In the genomic region with DNA sequence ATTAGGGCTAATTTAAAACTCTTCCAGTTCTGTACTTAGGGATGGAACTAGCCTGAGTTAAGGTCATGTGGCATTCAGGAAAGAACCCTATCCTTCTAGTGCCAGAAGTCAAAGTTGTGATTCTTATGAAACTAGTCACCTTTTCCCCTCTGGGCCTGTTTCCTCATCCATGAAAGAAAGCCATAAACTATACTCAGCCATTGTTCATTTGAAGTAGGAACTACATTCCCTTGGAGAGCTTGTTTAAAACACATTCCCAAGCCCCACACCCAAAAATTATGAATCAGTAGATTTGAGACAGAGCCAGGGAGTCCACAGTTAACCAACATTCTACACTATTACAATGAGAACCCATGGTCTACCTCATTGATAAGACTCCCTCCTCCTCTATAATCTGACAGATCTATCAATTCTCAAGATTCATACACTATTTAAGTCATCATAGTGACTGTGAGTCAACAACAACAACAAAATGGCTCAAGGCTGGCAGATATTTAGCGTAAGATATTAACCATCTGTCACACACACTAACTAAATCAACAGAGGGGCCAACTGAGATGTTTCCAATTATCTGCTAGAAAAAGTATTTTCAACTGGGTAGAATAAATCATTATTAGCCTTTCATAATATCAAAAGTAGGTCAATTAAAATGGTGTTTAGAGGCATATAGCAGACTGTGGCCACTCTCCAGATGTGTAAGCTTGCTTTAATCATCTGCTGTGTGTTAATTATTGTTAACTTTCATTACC, we compare ENCODE assay signal across 11 cellular contexts.
A peak's percentile ranks its signal among the peaks of the same experiment; 100 is the strongest.
DNase-seq lines count a peak whose midpoint lies in the region; ATAC-seq, FAIRE-seq and TF ChIP-seq lines count a peak whose summit lies in the region.
"Had no signal": no experiment of that assay in that cellular context is flagged by ENCODE, and none has a peak within 500 bp of the region (broad histone marks: within the 10 kb centered on the region; RNA-seq: fewer than 3 reads in every experiment).

No MANE protein-coding gene starts in this region.

- no peak overlapping the region for H3K27ac Mint-ChIP-seq in activated naive CD8-positive, alpha-beta T cell treated with anti-CD3 and anti-CD28 coated beads, Interleukin-2, amount 50 U/mL, for 24 hours

- no peaks in the 10 kb centered on the region for H3K36me3 ChIP-seq in ascending aorta
- H3K36me3 ChIP-seq: neutrophil had no signal

- H3K27me3 Mint-ChIP-seq in activated naive CD8-positive, alpha-beta T cell treated with anti-CD3 and anti-CD28 coated beads, Interleukin-2, amount 50 U/mL, for 24 hours = no peaks in the 10 kb centered on the region

- intact Hi-C loops in ascending aorta (cut with DNase I) = no loop called here

- peak overlapping the region in 1 of 2 donors; percentile 16 for H3K27ac ChIP-seq in ascending aorta
- H3K27ac ChIP-seq: neutrophil, VCaP had no signal

- TF ChIP-seq CTCF in retinal pigment epithelial cell (conservative IDR thresholded peaks at IDR 0.05; ENCODE audit: low read depth, low read length) = no peak
- TF ChIP-seq CTCF in ascending aorta (IDR thresholded peaks at IDR 0.05) = no peak

- peaks cover 8% of the 10 kb centered on the region for H3K36me3 Mint-ChIP-seq in activated naive CD8-positive, alpha-beta T cell treated with anti-CD3 and anti-CD28 coated beads, Interleukin-2, amount 50 U/mL, for 24 hours (ENCODE audit: low read depth)

- H3K4me1 ChIP-seq in ascending aorta = no peaks in the 10 kb centered on the region

- peaks cover 6% of the 10 kb centered on the region for H3K9me3 Mint-ChIP-seq in activated naive CD8-positive, alpha-beta T cell treated with anti-CD3 and anti-CD28 coated beads, Interleukin-2, amount 50 U/mL, for 24 hours

- H3K4me3 ChIP-seq in retinal pigment epithelial cell (ENCODE audit: low read length) (no peak overlapping the region), ascending aorta (no peak overlapping the region)

- no peaks in the 10 kb centered on the region for H3K27me3 ChIP-seq in ascending aorta
- H3K27me3 ChIP-seq: neutrophil had no signal

- H3K4me3 Mint-ChIP-seq in activated naive CD8-positive, alpha-beta T cell treated with anti-CD3 and anti-CD28 coated beads, Interleukin-2, amount 50 U/mL, for 24 hours = no peak overlapping the region

- no peak for ATAC-seq in activated naive CD8-positive, alpha-beta T cell treated with anti-CD3 and anti-CD28 coated beads, Interleukin-2, amount 50 U/mL, for 24 hours
- ATAC-seq in GM18861 (IDR thresholded peaks at IDR 0.05; ENCODE audit: unreplicated experiment) = no peak

- H3K4me1 Mint-ChIP-seq in activated naive CD8-positive, alpha-beta T cell treated with anti-CD3 and anti-CD28 coated beads, Interleukin-2, amount 50 U/mL, for 24 hours = peaks cover 11% of the 10 kb centered on the region

- no peaks in the 10 kb centered on the region for H3K9me3 ChIP-seq in ascending aorta
- H3K9me3 ChIP-seq: neutrophil had no signal

- DNase-seq in H54 (ENCODE audit: insufficient read length, low spot score) = peak; percentile 12
- DNase-seq in SK-MEL-5 (ENCODE audit: low read depth, low spot score) = peak; percentile 81
- peak; percentile 75 for DNase-seq in fibroblast of peridontal ligament (ENCODE audit: extremely low read depth)
- peak; percentile 9 for DNase-seq in retinal pigment epithelial cell (ENCODE audit: low read depth)
- DNase-seq in ascending aorta (ENCODE audit: low spot score in 2 of 2) = no peak
- DNase-seq in NCI-H345 (lab: John Stamatoyannopoulos, UW) = no peak
- no peak for DNase-seq in activated naive CD8-positive, alpha-beta T cell treated with anti-CD3 and anti-CD28 coated beads, Interleukin-2, amount 50 U/mL, for 24 hours
- DNase-seq: NCI-H1092 treated with DMSO at 0.1 percent for 48 hours had no signal

- no peak for TF ChIP-seq POLR2A in H54 (IDR thresholded peaks at IDR 0.05; ENCODE audit: low read depth, low read length)

- in situ Hi-C loops in SK-MEL-5 (cut with HindIII; ENCODE audit: low pct_unique_long_range_greater_than_20kb, low sequenced_read_pairs) = no loop called here

- peak; percentile 92 for FAIRE-seq in H54 (lab: Jason Lieb, UNC)

Comparison
In these comparisons a context has a peak if more than half of its experiments do, and no peak if none do; other contexts are left out.
1. DNase-seq: peak in H54 (single experiment), SK-MEL-5 (single experiment), fibroblast of peridontal ligament (single experiment) and retinal pigment epithelial cell (single experiment); none in ascending aorta (0 of 2), NCI-H345 (single experiment) and activated naive CD8-positive, alpha-beta T cell treated with anti-CD3 and anti-CD28 coated beads, Interleukin-2, amount 50 U/mL, for 24 hours (single experiment).